In the genomic region with DNA sequence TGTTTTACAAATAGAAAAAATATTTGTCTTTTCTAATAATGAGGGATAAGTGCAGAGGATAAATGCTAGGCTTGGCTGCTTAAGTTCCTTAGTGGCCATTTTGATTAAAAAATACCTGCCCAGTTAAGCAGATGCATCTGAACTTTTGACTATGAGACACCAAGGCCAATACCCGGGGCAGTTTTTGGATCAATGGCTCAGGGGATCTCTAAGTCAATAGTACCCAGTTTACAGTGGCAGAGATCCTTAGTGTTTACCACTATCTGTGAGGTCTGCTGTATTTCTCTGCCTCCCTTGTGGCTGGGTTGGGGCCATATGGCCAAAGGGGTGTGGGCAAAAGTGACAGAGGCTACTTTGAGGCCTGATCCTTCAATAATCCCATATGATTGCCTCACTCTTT, we compare ENCODE assay signal across 11 cellular contexts.
"Had no signal": no experiment of that assay in that cellular context is flagged by ENCODE, and none has a peak within 500 bp of the region (broad histone marks: within the 10 kb centered on the region; RNA-seq: fewer than 3 reads in every experiment).

No MANE protein-coding gene starts in this region.

- H3K4me2 ChIP-seq: GM23338 had no signal

- ATAC-seq: GM23338, HCT116 had no signal

- H3K4me3 ChIP-seq: GM23248, GM23338, HAP-1 had no signal

- H3K4me1 ChIP-seq: HAP-1 had no signal

- FAIRE-seq: H1, H54 had no signal

- H3K9ac ChIP-seq: GM23248 had no signal

- H3K9me3 ChIP-seq: HAP-1 had no signal

- H3K27ac ChIP-seq: GM23248 had no signal

- H2AFZ ChIP-seq: GM23248, GM23338 had no signal

- DNase-seq: GM23248, GOT3, H7, H9, HCEC 1CT, HFFc6 had no signal

- H3K36me3 ChIP-seq: HAP-1 had no signal
